8 cellular contexts compared by ENCODE assay signal in genomic region chr19:5680437-5681368, GRCh38. TPM values are rescaled to one million over a fixed set of nuclear protein-coding genes. Genes with fewer than 3 reads are reported as not detected.
DNase-seq lines count a peak whose midpoint lies in the region; ATAC-seq and TF ChIP-seq lines count a peak whose summit lies in the region.

Gene HSD11B1L, plus strand, starts transcription at chr19:5681027. Its CDS starts 3,806 bp downstream, at chr19:5684833.
Gene MICOS13, minus strand, starts transcription at chr19:5680516. Its CDS starts 30 bp downstream, at chr19:5680486.

- H3K27ac ChIP-seq in C4-2B (peak within 1 kb of the TSS; percentile 80), duodenal mucosa (ENCODE audit: low read depth, low read length) (peak within 1 kb of the TSS; percentile 85)

- H3K4me1 ChIP-seq in duodenal mucosa (ENCODE audit: control insufficient read depth in 1 of 2, insufficient read depth in 2 of 2, low read length in 2 of 2) = peaks cover 5 to 22% of the 10 kb centered on the region in 2 donors

- DNase-seq in NCI-H774 (lab: John Stamatoyannopoulos, UW) (peak; percentile 96), lower leg skin (ENCODE audit: low spot score in 2 of 2) (peak; percentile 99)
- peak; percentile 99 for DNase-seq in activated CD4-positive, alpha-beta memory T cell treated with anti-CD3 and anti-CD28 coated beads for 36 hours
- DNase-seq in stimulated activated CD4-positive, alpha-beta T cell treated with anti-CD3 and anti-CD28 coated beads, Interleukin-4, amount 100 ng/mL, for 48 hours (ENCODE audit: low read depth in 2 of 2) = peak; percentile 95 to 96

- peaks cover 17% of the 10 kb centered on the region for H3K4me1 Mint-ChIP-seq in activated CD4-positive, alpha-beta memory T cell treated with anti-CD3 and anti-CD28 coated beads for 36 hours (ENCODE audit: low read depth)

- peaks cover 0 to 6% of the 10 kb centered on the region in 2 donors for H3K36me3 ChIP-seq in duodenal mucosa (ENCODE audit: control insufficient read depth in 1 of 2, insufficient read depth in 2 of 2, low read length in 2 of 2)

- H3K27ac Mint-ChIP-seq in activated CD4-positive, alpha-beta memory T cell treated with anti-CD3 and anti-CD28 coated beads for 36 hours = peak within 1 kb of the TSS; percentile 89

- TF ChIP-seq CTCF in C4-2B (conservative IDR thresholded peaks at IDR 0.05) (no peak), lower leg skin (IDR thresholded peaks at IDR 0.05) (no peak)

- H3K9me3 ChIP-seq in duodenal mucosa (ENCODE audit: control insufficient read depth in 1 of 2, low read length in 2 of 2) = no peaks in the 10 kb centered on the region

- POLR2A ChIA-PET in activated CD4-positive, alpha-beta memory T cell treated with anti-CD3 and anti-CD28 coated beads for 36 hours (lab: Charles Lee) = interaction anchor here (1.0 to 1.6 kb wide), 2 partner anchors 9 to 11 kb away, joined by 3 to 5 read pairs; no protein-coding TSS in a partner anchor

- peak within 1 kb of the TSS; percentile 96 for H3K4me3 Mint-ChIP-seq in activated CD4-positive, alpha-beta memory T cell treated with anti-CD3 and anti-CD28 coated beads for 36 hours

- peaks cover 0 to 3% of the 10 kb centered on the region in 2 donors for H3K27me3 ChIP-seq in duodenal mucosa (ENCODE audit: control insufficient read depth in 1 of 2, insufficient read depth in 2 of 2, low read length in 2 of 2)

- H3K9me3 Mint-ChIP-seq in activated CD4-positive, alpha-beta memory T cell treated with anti-CD3 and anti-CD28 coated beads for 36 hours = no peaks in the 10 kb centered on the region

- H3K4me3 ChIP-seq in duodenal mucosa (ENCODE audit: low read depth in 1 of 2, low read length in 2 of 2) (peak within 1 kb of the TSS; percentile 94 to 99), lower leg skin (ENCODE audit: low read depth, poor library complexity, severe bottlenecking) (peak within 1 kb of the TSS; percentile 97)

- H3K9ac ChIP-seq in duodenal mucosa (ENCODE audit: low read depth in 1 of 2, low read length in 2 of 2) = peak within 1 kb of the TSS; percentile 95 to 98

- intact Hi-C loops in activated CD4-positive, alpha-beta memory T cell treated with anti-CD3 and anti-CD28 coated beads for 36 hours (cut with micrococcal nuclease) = loop anchor here (1.0 to 10.0 kb wide), 7 partner anchors 10 to 693 kb away; partner anchors contain the start of genes CATSPERD, LONP1, RPL36 and SAFB
- intact Hi-C loops in lower leg skin (cut with DNase I; ENCODE audit: low total_unique reads) = loop anchor here (10.0 kb wide), 1 partner anchor 636 kb away; no protein-coding TSS in a partner anchor

- H3K27me3 Mint-ChIP-seq in activated CD4-positive, alpha-beta memory T cell treated with anti-CD3 and anti-CD28 coated beads for 36 hours = no peaks in the 10 kb centered on the region

- no peak for TF ChIP-seq POLR2A in lower leg skin (IDR thresholded peaks at IDR 0.05)

- 1% methylated on average over 61 to 85 of the region's 94 CpGs for WGBS in lower leg skin, 2 donors

- CTCF ChIA-PET in activated CD4-positive, alpha-beta memory T cell treated with anti-CD3 and anti-CD28 coated beads for 36 hours (lab: Charles Lee) = interaction anchor here (0.9 to 1.4 kb wide), 2 partner anchors 9 kb away, joined by 5 to 6 read pairs; partner anchors contain the start of gene RPL36

- peak; percentile 88 for ATAC-seq in GM19395 (IDR thresholded peaks at IDR 0.05; ENCODE audit: unreplicated experiment)
- peak; percentile 71 for ATAC-seq in HG03565 (IDR thresholded peaks at IDR 0.05; ENCODE audit: unreplicated experiment)

- no peaks in the 10 kb centered on the region for H3K36me3 Mint-ChIP-seq in activated CD4-positive, alpha-beta memory T cell treated with anti-CD3 and anti-CD28 coated beads for 36 hours

RNA-seq across cellular contexts. Expression of gene HSD11B1L, which starts in this region (rescaled TPM):
- 1 to 10 TPM; 3.8 to 4.1 TPM for total RNA-seq in activated CD4-positive, alpha-beta memory T cell treated with anti-CD3 and anti-CD28 coated beads for 36 hours
- total RNA-seq in lower leg skin = 10 to 100 TPM; 20.1 to 38.1 (median 24.8) TPM

RNA-seq across cellular contexts. Expression of gene MICOS13, which starts in this region (rescaled TPM):
- total RNA-seq in activated CD4-positive, alpha-beta memory T cell treated with anti-CD3 and anti-CD28 coated beads for 36 hours = 10 to 100 TPM; 50.9 to 55.3 TPM
- 10 to 100 TPM; 43.6 to 65.5 (median 54.1) TPM for total RNA-seq in lower leg skin

Comparison
In these comparisons a context has a peak if more than half of its experiments do, and no peak if none do; other contexts are left out.
1. Peak in every context shown above with its lines: DNase-seq, ATAC-seq, H3K4me3 ChIP-seq and H3K27ac ChIP-seq.
2. RNA of gene HSD11B1L (total RNA-seq): 20.1 to 38.1 TPM in lower leg skin; 3.8 to 4.1 TPM in activated CD4-positive, alpha-beta memory T cell treated with anti-CD3 and anti-CD28 coated beads for 36 hours; every median in the first group is over 4 times any median in the second.